ENCODE assay signal across 9 cellular contexts in genomic region chr2:231412616-231412963, GRCh38. TPM values are rescaled to one million over a fixed set of nuclear protein-coding genes. Genes with fewer than 3 reads are reported as not detected.
DNase-seq lines count a peak whose midpoint lies in the region; ATAC-seq, FAIRE-seq and TF ChIP-seq lines count a peak whose summit lies in the region.
"Had no signal": no experiment of that assay in that cellular context is flagged by ENCODE, and none has a peak within 500 bp of the region (broad histone marks: within the 10 kb centered on the region; RNA-seq: fewer than 3 reads in every experiment).

No MANE protein-coding gene starts in this region.

- no peak for FAIRE-seq in HepG2 (lab: Jason Lieb, UNC)
- FAIRE-seq in H54 (lab: Jason Lieb, UNC): no peak

- no peaks in the 10 kb centered on the region for H3K9me3 ChIP-seq in ascending aorta
- peaks cover 11% of the 10 kb centered on the region for H3K9me3 ChIP-seq in HepG2 (ENCODE audit: low read length)
- peaks cover 3 to 11% (median 9%) of the 10 kb centered on the region in 5 donors for H3K9me3 ChIP-seq in subcutaneous abdominal adipose tissue (ENCODE audit: control insufficient read depth in 5 of 5, low read length in 5 of 5)

- CTCF ChIA-PET in HepG2 (lab: Yijun Ruan, JAX; ENCODE audit: low intra/inter-chr PET ratio, low total read pairs): interaction anchor here (0.7 to 4.2 kb wide), 4 partner anchors 12 to 186 kb away, joined by 3 to 45 read pairs (median 8); no protein-coding TSS in a partner anchor

- H3K9ac ChIP-seq in HepG2 (ENCODE audit: insufficient read depth, low read depth, low read length) (peak overlapping the region; percentile 66), subcutaneous abdominal adipose tissue (ENCODE audit: low read length in 5 of 5) (peak overlapping the region in 1 of 5 donors; percentile 71)

- peaks cover 12% of the 10 kb centered on the region for H3K9me3 Mint-ChIP-seq in T-helper 2 cell treated with Interferon-gamma antibody and Interleukin-4, amounts not matched to agents 5 μg/mL and 100 μg/mL, for 36 hours

- 1% methylated on average over 7 of the region's 9 CpGs for whole genome bisulfite sequencing in HepG2 (ENCODE audit: low lambda C conversion rate)

- H3K27me3 ChIP-seq in ascending aorta (no peaks in the 10 kb centered on the region), HepG2 (ENCODE audit: control insufficient read depth in 1 of 2, insufficient read depth in 2 of 2, low read length in 2 of 2) (peaks cover 0 to 8% of the 10 kb centered on the region in 2 experiments; a peak in 3 of 5 replicates), subcutaneous abdominal adipose tissue (ENCODE audit: control insufficient read depth in 5 of 5, insufficient read depth in 4 of 5, low read length in 5 of 5) (peaks cover 0 to 18% (median 4%) of the 10 kb centered on the region in 5 donors)

- no peak for TF ChIP-seq RAD21 in HepG2 (CRISPR knock-in tag; IDR thresholded peaks at IDR 0.05)

- peak overlapping the region; percentile 100 for H3K4me2 ChIP-seq in HepG2 (ENCODE audit: low read depth, low read length)

- in situ Hi-C loops in HepG2 (cut with HindIII; ENCODE audit: extremely low pct_ligation_motif_present, low pct_unique_long_range_greater_than_20kb): loop anchor here (5.0 to 10.0 kb wide), 3 partner anchors 115 to 308 kb away; no protein-coding TSS in a partner anchor

- POLR2A ChIA-PET in HepG2 (lab: Yijun Ruan, JAX): interaction anchor here (0.8 to 3.8 kb wide), 5 partner anchors 12 to 186 kb away, joined by 3 to 18 read pairs (median 3); partner anchors contain the start of gene NCL

- peaks cover 2% of the 10 kb centered on the region for H3K4me1 Mint-ChIP-seq in T-helper 2 cell treated with Interferon-gamma antibody and Interleukin-4, amounts not matched to agents 5 μg/mL and 100 μg/mL, for 36 hours (ENCODE audit: low read depth)

- TF ChIP-seq POLR2A in HepG2 (IDR thresholded peaks at IDR 0.05; ENCODE audit: insufficient read depth in 1 of 2, low read depth in 2 of 2, low read length in 2 of 2) (no peak), H54 (IDR thresholded peaks at IDR 0.05; ENCODE audit: low read depth, low read length) (no peak)

- no peaks in the 10 kb centered on the region for H3K36me3 ChIP-seq in ascending aorta
- no peaks in the 10 kb centered on the region for H3K36me3 ChIP-seq in HepG2 (replicated peaks in 1 of 2; ENCODE audit: control insufficient read depth in 1 of 2, insufficient read depth in 2 of 2, low read length in 2 of 2)
- H3K36me3 ChIP-seq in subcutaneous abdominal adipose tissue (ENCODE audit: control insufficient read depth in 5 of 5, insufficient read depth in 5 of 5, low read length in 5 of 5): no peaks in the 10 kb centered on the region

- peaks cover 2% of the 10 kb centered on the region for H3K36me3 Mint-ChIP-seq in T-helper 2 cell treated with Interferon-gamma antibody and Interleukin-4, amounts not matched to agents 5 μg/mL and 100 μg/mL, for 36 hours (ENCODE audit: low read depth)

- H3K4me1 ChIP-seq in ascending aorta (peaks cover 0 to 5% of the 10 kb centered on the region in 2 donors), HepG2 (ENCODE audit: insufficient read depth, low read length) (peaks cover 40% of the 10 kb centered on the region), subcutaneous abdominal adipose tissue (ENCODE audit: control insufficient read depth in 5 of 5, insufficient read depth in 5 of 5, low read length in 5 of 5) (peaks cover 0 to 14% (median 13%) of the 10 kb centered on the region in 5 donors)

- H3K4me3 Mint-ChIP-seq in T-helper 2 cell treated with Interferon-gamma antibody and Interleukin-4, amounts not matched to agents 5 μg/mL and 100 μg/mL, for 36 hours: peak overlapping the region; percentile 50

- no peak for TF ChIP-seq EP300 in HepG2 (IDR thresholded peaks at IDR 0.05; ENCODE audit: low read depth in 2 of 2, low read length in 2 of 2)
- TF ChIP-seq EP300 in HepG2 (CRISPR knock-in tag; IDR thresholded peaks at IDR 0.05; ENCODE audit: borderline replicate concordance): no peak

- no peak overlapping the region for H3K27ac ChIP-seq in ascending aorta
- no peak overlapping the region for H3K27ac ChIP-seq in HepG2 (ENCODE audit: extremely low read length, insufficient read depth, low read length)
- no peak overlapping the region for H3K27ac ChIP-seq in subcutaneous abdominal adipose tissue (ENCODE audit: low read depth, low read length)

- TSS peak; percentile 79 for BruUV-seq in HepG2 (replicated peaks; lab: Mats Ljungman, UMichigan)

- peaks cover 38% of the 10 kb centered on the region for H3K27me3 Mint-ChIP-seq in T-helper 2 cell treated with Interferon-gamma antibody and Interleukin-4, amounts not matched to agents 5 μg/mL and 100 μg/mL, for 36 hours (ENCODE audit: low read depth)

- peak overlapping the region; percentile 99 for H2AFZ ChIP-seq in HepG2 (ENCODE audit: low read length)

- peak; percentile 22 for ATAC-seq in HepG2

- no peaks in the 10 kb centered on the region for H3K79me2 ChIP-seq in HepG2 (ENCODE audit: insufficient read depth, low read length)

- H3K27ac Mint-ChIP-seq in T-helper 2 cell treated with Interferon-gamma antibody and Interleukin-4, amounts not matched to agents 5 μg/mL and 100 μg/mL, for 36 hours: no peak overlapping the region

- intact Hi-C loops in ascending aorta (cut with DNase I): loop anchor here (1.0 to 5.0 kb wide), 4 partner anchors 115 to 360 kb away; no protein-coding TSS in a partner anchor
- intact Hi-C loops in HepG2 (cut with micrococcal nuclease; ENCODE audit: unreplicated experiment): loop anchor here (1.0 to 5.0 kb wide), 5 partner anchors 54 to 310 kb away; no protein-coding TSS in a partner anchor

- H4K20me1 ChIP-seq in HepG2 (ENCODE audit: insufficient read depth, low read length): no peaks in the 10 kb centered on the region

- no peak for DNase-seq in T-helper 2 cell treated with Interferon-gamma antibody and Interleukin-4, amounts not matched to agents 5 μg/mL and 100 μg/mL, for 36 hours (ENCODE audit: low spot score)
- DNase-seq in T-helper 2 cell (no peak), ascending aorta (ENCODE audit: low spot score in 2 of 2) (no peak), HepG2 (ENCODE audit: low spot score) (no peak), H54 (ENCODE audit: insufficient read length, low spot score) (no peak), NCI-H774 (lab: John Stamatoyannopoulos, UW) (no peak), NCI-H2081 (lab: John Stamatoyannopoulos, UW) (no peak)

- TF ChIP-seq CTCF in ascending aorta (IDR thresholded peaks at IDR 0.05): no peak
- no peak for TF ChIP-seq CTCF in HepG2 (CRISPR knock-in tag; IDR thresholded peaks at IDR 0.05)

- peak overlapping the region; percentile 73 to 92 for H3K4me3 ChIP-seq in ascending aorta
- H3K4me3 ChIP-seq in HepG2 (replicated peaks in 1 of 3; ENCODE audit: insufficient read depth in 1 of 3, low read depth in 2 of 3, low read length in 3 of 3): peak overlapping the region; percentile 64 to 79 (median 75)
- H3K4me3 ChIP-seq in subcutaneous abdominal adipose tissue (ENCODE audit: low read depth in 1 of 5, low read length in 5 of 5): peak overlapping the region; percentile 48 to 70 (median 64)

RNA-seq across cellular contexts. Expression of gene B3GNT7, which starts 17.1 kb away (rescaled TPM):
- total RNA-seq in ascending aorta (0.64 TPM), HepG2 (2016; rRNA removed; fragmentation: Illumina TruSeq; extraction: Trizol) (0.24 TPM in 1 of 2 replicates, not detected in the other)
- total RNA-seq in HepG2 (2016; cell fraction: cytosol; rRNA removed; fragmentation: Illumina TruSeq; extraction: Trizol; ENCODE audit: low read depth): 0.18 TPM in 1 of 2 replicates, not detected in the other
- total RNA-seq in HepG2 (2016; cell fraction: insoluble cytoplasmic fraction; rRNA removed; fragmentation: Illumina TruSeq; extraction: Trizol): 0.13 and 0.24 TPM in 2 replicates
- total RNA-seq in HepG2 (2016; cell fraction: membrane; rRNA removed; fragmentation: Illumina TruSeq; extraction: Trizol): 0.07 and 0.19 TPM in 2 replicates
- 0.28 and 0.59 TPM in 2 replicates for total RNA-seq in HepG2 (2016; cell fraction: nucleus; rRNA removed; fragmentation: Illumina TruSeq; extraction: Trizol)
- 0.04 and 0.12 TPM in 2 replicates for polyA plus RNA-seq in HepG2 (2011; rRNA removed)
- polyA plus RNA-seq in HepG2 (2011; cell fraction: cytosol; rRNA removed): 0.12 and 0.30 TPM in 2 replicates
- polyA plus RNA-seq in HepG2 (2011; cell fraction: nucleus; rRNA removed): 0.21 and 0.24 TPM in 2 replicates
- polyA plus RNA-seq in HepG2 (2012): 0.07 TPM in 1 of 2 replicates, not detected in the other
- 0.03 and 0.06 TPM in 2 replicates for polyA plus RNA-seq in HepG2 (2016; cell fraction: cytosol; fragmentation: Illumina TruSeq; extraction: Trizol; ENCODE audit: low read depth)
- polyA plus RNA-seq in HepG2 (2016; cell fraction: insoluble cytoplasmic fraction; fragmentation: Illumina TruSeq; extraction: Trizol; ENCODE audit: low read depth): 0.20 TPM in 1 of 2 replicates, not detected in the other
- polyA plus RNA-seq in HepG2 (2016; cell fraction: membrane; fragmentation: Illumina TruSeq; extraction: Trizol; ENCODE audit: low read depth): 0.10 and 0.13 TPM in 2 replicates
- polyA plus RNA-seq in HepG2 (2016; cell fraction: nucleus; fragmentation: Illumina TruSeq; extraction: Trizol; ENCODE audit: insufficient read depth, low read depth): 0.40 and 0.51 TPM in 2 replicates
- polyA minus RNA-seq in HepG2 (2011; rRNA and poly(A)+ RNA removed; ENCODE audit: low replicate concordance): 0.09 and 1.4 TPM in 2 replicates
- polyA minus RNA-seq in HepG2 (2011; cell fraction: cytosol; rRNA and poly(A)+ RNA removed): 0.35 and 0.59 TPM in 2 replicates
- 0.64 TPM in 1 of 2 replicates, not detected in the other for polyA minus RNA-seq in HepG2 (2011; cell fraction: nucleus; rRNA and poly(A)+ RNA removed)
- total RNA-seq: A172 had no signal

RNA-seq across cellular contexts. Expression of gene NCL, which starts 51.7 kb away (rescaled TPM):
- total RNA-seq in ascending aorta (136 TPM), HepG2 (2016; rRNA removed; fragmentation: Illumina TruSeq; extraction: Trizol) (779 and 1,144 TPM in 2 replicates)
- 61.7 and 76.7 TPM in 2 replicates for total RNA-seq in HepG2 (2016; cell fraction: cytosol; rRNA removed; fragmentation: Illumina TruSeq; extraction: Trizol; ENCODE audit: low read depth)
- total RNA-seq in HepG2 (2016; cell fraction: insoluble cytoplasmic fraction; rRNA removed; fragmentation: Illumina TruSeq; extraction: Trizol): 790 and 1,072 TPM in 2 replicates
- 128 and 141 TPM in 2 replicates for total RNA-seq in HepG2 (2016; cell fraction: membrane; rRNA removed; fragmentation: Illumina TruSeq; extraction: Trizol)
- total RNA-seq in HepG2 (2016; cell fraction: nucleus; rRNA removed; fragmentation: Illumina TruSeq; extraction: Trizol): 591 and 635 TPM in 2 replicates
- polyA plus RNA-seq in HepG2 (2011; rRNA removed): 91.5 and 105 TPM in 2 replicates
- polyA plus RNA-seq in HepG2 (2011; cell fraction: cytosol; rRNA removed): 50.8 and 75.9 TPM in 2 replicates
- 99.7 and 139 TPM in 2 replicates for polyA plus RNA-seq in HepG2 (2011; cell fraction: nucleus; rRNA removed)
- polyA plus RNA-seq in HepG2 (2012): 351 and 573 TPM in 2 replicates
- 29.0 and 32.7 TPM in 2 replicates for polyA plus RNA-seq in HepG2 (2016; cell fraction: cytosol; fragmentation: Illumina TruSeq; extraction: Trizol; ENCODE audit: low read depth)
- 1,733 and 1,875 TPM in 2 replicates for polyA plus RNA-seq in HepG2 (2016; cell fraction: insoluble cytoplasmic fraction; fragmentation: Illumina TruSeq; extraction: Trizol; ENCODE audit: low read depth)
- polyA plus RNA-seq in HepG2 (2016; cell fraction: membrane; fragmentation: Illumina TruSeq; extraction: Trizol; ENCODE audit: low read depth): 54.0 and 78.7 TPM in 2 replicates
- polyA plus RNA-seq in HepG2 (2016; cell fraction: nucleus; fragmentation: Illumina TruSeq; extraction: Trizol; ENCODE audit: insufficient read depth, low read depth): 1,027 and 1,033 TPM in 2 replicates
- polyA minus RNA-seq in HepG2 (2011; rRNA and poly(A)+ RNA removed; ENCODE audit: low replicate concordance): 22.3 and 47.2 TPM in 2 replicates
- polyA minus RNA-seq in HepG2 (2011; cell fraction: cytosol; rRNA and poly(A)+ RNA removed): 85.0 and 124 TPM in 2 replicates
- 218 and 248 TPM in 2 replicates for polyA minus RNA-seq in HepG2 (2011; cell fraction: nucleus; rRNA and poly(A)+ RNA removed)
